In the genomic region with DNA sequence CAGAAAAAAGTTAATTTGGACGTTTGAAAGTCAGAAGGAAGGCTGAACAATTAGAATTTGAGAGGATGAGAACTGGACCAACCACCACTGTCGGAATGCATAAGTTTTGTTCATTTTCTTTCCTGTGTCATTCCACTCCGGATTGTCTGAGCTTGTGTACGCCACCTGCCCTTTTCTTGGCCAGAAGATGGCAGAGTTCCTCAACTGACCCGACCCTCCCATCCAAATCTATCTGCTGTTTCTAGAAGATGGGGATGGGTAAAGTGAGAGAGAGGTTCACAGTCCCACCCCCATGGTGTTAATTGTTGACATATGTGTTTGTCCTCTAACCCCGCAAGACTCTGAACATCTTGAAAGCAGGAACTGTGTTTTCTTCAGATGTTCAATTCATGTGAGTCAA, we compare ENCODE assay signal across 9 cellular contexts.
DNase-seq lines count a peak whose midpoint lies in the region; ATAC-seq and TF ChIP-seq lines count a peak whose summit lies in the region.
"Had no signal": no experiment of that assay in that cellular context is flagged by ENCODE, and none has a peak within 500 bp of the region (broad histone marks: within the 10 kb centered on the region; RNA-seq: fewer than 3 reads in every experiment).

No MANE protein-coding gene starts in this region.

- TF ChIP-seq CTCF in GM12875 (IDR thresholded peaks at IDR 0.05; ENCODE audit: borderline replicate concordance, insufficient read depth, low read depth, low read length) (peak; percentile 51; the same call in 1 of the 2 replicates), RWPE1 (conservative IDR thresholded peaks at IDR 0.05; ENCODE audit: low read depth) (0 out of 2 replicates have a peak, but pooled peaks have one; percentile 6)

- peak in 4 of 5 donors; percentile 22 to 36 (median 30) for DNase-seq in CD4-positive, alpha-beta memory T cell
- DNase-seq in RWPE1 (ENCODE audit: low spot score), result peak; percentile 13
- DNase-seq in iPS-NIHi11 (ENCODE audit: low spot score), result peak; percentile 36
- DNase-seq in AG20443 (ENCODE audit: low spot score), result no peak

- POLR2A ChIA-PET in CD4-positive, alpha-beta memory T cell (lab: Charles Lee; ENCODE audit: partially characterized antibody), result interaction anchor here (1.3 to 1.8 kb wide), 2 partner anchors 273 to 789 kb away, joined by 4 to 6 read pairs; no protein-coding TSS in a partner anchor
- POLR2A ChIA-PET in RWPE1 (lab: Yijun Ruan, JAX; ENCODE audit: low non-redundant PET), result no interaction called here

- no peak overlapping the region for H3K4me3 ChIP-seq in CD4-positive, alpha-beta memory T cell (ENCODE audit: low read length in 2 of 2)
- no peak overlapping the region for H3K4me3 ChIP-seq in GM12875 (ENCODE audit: low read depth, low read length)

- no peaks in the 10 kb centered on the region for H3K4me1 ChIP-seq in CD4-positive, alpha-beta memory T cell (ENCODE audit: insufficient read depth, low read length)

- H3K27ac ChIP-seq in CD4-positive, alpha-beta memory T cell (ENCODE audit: low read depth, low read length), result no peak overlapping the region
- no peak overlapping the region for H3K27ac ChIP-seq in RWPE1

- CTCF ChIA-PET in CD4-positive, alpha-beta memory T cell (lab: Charles Lee; ENCODE audit: partially characterized antibody), result interaction anchor here (1.0 to 2.1 kb wide), 10 partner anchors 9 to 956 kb away, joined by 3 to 8 read pairs (median 4); no protein-coding TSS in a partner anchor
- CTCF ChIA-PET in RWPE1 (lab: Yijun Ruan, JAX), result interaction anchor here (0.7 to 1.1 kb wide), 4 partner anchors 9 to 613 kb away, joined by 3 read pairs; no protein-coding TSS in a partner anchor

- H3K27ac Mint-ChIP-seq in CD4-positive, alpha-beta memory T cell, result no peak overlapping the region
- H3K27ac Mint-ChIP-seq: T-helper 1 cell treated with Interleukin-12 subunit alpha and Interleukin-12 subunit beta and Interleukin-4 antibody, amounts not matched to agents 30 μg/mL and 1 μg/mL, for 36 hours had no signal

- no peaks in the 10 kb centered on the region for H3K27me3 Mint-ChIP-seq in CD4-positive, alpha-beta memory T cell

- no peaks in the 10 kb centered on the region for H3K36me3 Mint-ChIP-seq in CD4-positive, alpha-beta memory T cell

- H3K27me3 ChIP-seq in CD4-positive, alpha-beta memory T cell (ENCODE audit: insufficient read depth, low read length), result no peaks in the 10 kb centered on the region

- intact Hi-C loops in CD4-positive, alpha-beta memory T cell (cut with micrococcal nuclease), result loop anchor here (1.0 kb wide), 1 partner anchor 417 kb away; no protein-coding TSS in a partner anchor

- H3K9me3 ChIP-seq in CD4-positive, alpha-beta memory T cell (ENCODE audit: control insufficient read depth in 1 of 2, low read length in 2 of 2), result no peaks in the 10 kb centered on the region

- no peaks in the 10 kb centered on the region for H3K36me3 ChIP-seq in CD4-positive, alpha-beta memory T cell (ENCODE audit: insufficient read depth, low read length)

- no peak for ATAC-seq in HG03025 (IDR thresholded peaks at IDR 0.05; ENCODE audit: low FRiP score, unreplicated experiment)
- ATAC-seq in GM18870 (IDR thresholded peaks at IDR 0.05; ENCODE audit: unreplicated experiment), result no peak
- no peak for ATAC-seq in GM18868 (IDR thresholded peaks at IDR 0.05; ENCODE audit: unreplicated experiment)

- H3K4me3 Mint-ChIP-seq in CD4-positive, alpha-beta memory T cell, result no peak overlapping the region
- H3K4me3 Mint-ChIP-seq: T-helper 1 cell treated with Interleukin-12 subunit alpha and Interleukin-12 subunit beta and Interleukin-4 antibody, amounts not matched to agents 30 μg/mL and 1 μg/mL, for 36 hours had no signal

- peaks cover 6 to 15% (median 8%) of the 10 kb centered on the region in 4 donors for H3K4me1 Mint-ChIP-seq in CD4-positive, alpha-beta memory T cell

- no peaks in the 10 kb centered on the region for H3K9me3 Mint-ChIP-seq in CD4-positive, alpha-beta memory T cell
